8 cellular contexts compared by ENCODE assay signal in the genomic region with DNA sequence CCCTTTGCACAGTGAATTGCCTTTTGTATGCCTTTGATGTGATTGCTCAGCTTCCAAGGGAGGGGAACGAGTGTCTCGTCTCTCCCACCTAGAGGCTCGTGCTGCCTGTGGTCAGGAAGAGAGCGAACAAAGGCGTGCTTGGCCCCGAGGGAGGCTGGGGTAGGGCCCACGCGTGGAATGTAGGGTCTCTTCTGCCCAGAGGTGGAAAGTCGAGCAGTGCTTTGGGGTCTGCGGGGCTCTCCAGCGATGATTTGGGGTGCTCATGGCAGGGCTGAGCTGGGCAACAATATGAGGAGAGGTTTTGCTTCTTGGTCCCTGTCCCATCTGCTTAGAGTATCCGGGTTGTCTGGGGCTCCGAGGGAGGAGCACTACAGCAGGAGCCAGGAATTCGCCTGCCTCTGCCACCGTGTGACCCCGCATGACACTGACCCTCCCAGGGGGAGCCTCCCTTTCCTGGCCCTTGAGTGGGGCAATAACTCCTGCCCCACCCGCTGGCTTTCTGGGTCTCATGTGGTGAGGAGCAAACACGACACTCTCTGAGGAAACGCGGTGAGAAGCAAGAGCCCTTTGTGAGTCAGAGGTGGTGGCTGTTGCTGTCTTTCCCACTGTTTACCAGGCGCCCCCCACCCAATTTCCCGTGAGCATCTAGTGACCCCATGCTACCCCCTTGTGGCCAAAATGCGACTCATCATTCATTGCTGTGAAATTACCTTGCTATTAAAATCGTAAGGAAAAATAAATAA. TPM values are rescaled to one million over a fixed set of nuclear protein-coding genes. Genes with fewer than 3 reads are reported as not detected.
A peak's percentile ranks its signal among the peaks of the same experiment; 100 is the strongest.
DNase-seq lines count a peak whose midpoint lies in the region; ATAC-seq and TF ChIP-seq lines count a peak whose summit lies in the region.

No MANE protein-coding gene starts in this region.

- in situ Hi-C loops in astrocyte of the cerebellum (cut with HindIII; ENCODE audit: low sequenced_read_pairs) = no loop called here

- H3K4me2 ChIP-seq in smooth muscle cell = peak overlapping the region; percentile 73

- H3K4me3 Mint-ChIP-seq in CD4-positive, alpha-beta memory T cell = peak overlapping the region; percentile 50 to 91 (median 76)

- TF ChIP-seq CTCF in astrocyte of the cerebellum (IDR thresholded peaks at IDR 0.05; ENCODE audit: low read depth, low read length, missing control alignments) (peak; percentile 65), smooth muscle cell (IDR thresholded peaks at IDR 0.05; ENCODE audit: borderline replicate concordance, insufficient read depth, poor library complexity, severe bottlenecking) (peak; percentile 85)

- H3K4me1 Mint-ChIP-seq in CD4-positive, alpha-beta memory T cell = peaks cover 48 to 82% (median 65%) of the 10 kb centered on the region in 4 donors

- no peaks in the 10 kb centered on the region for H4K20me1 ChIP-seq in smooth muscle cell (ENCODE audit: low read depth)

- peak overlapping the region; percentile 95 to 99 (median 97) for H3K27ac Mint-ChIP-seq in CD4-positive, alpha-beta memory T cell

- H3K27ac ChIP-seq in CD4-positive, alpha-beta memory T cell (ENCODE audit: low read depth, low read length) = peak overlapping the region; percentile 83
- H3K27ac ChIP-seq in iPS-20b (ENCODE audit: low read length) = peak overlapping the region; percentile 67
- peak overlapping the region; percentile 99 for H3K27ac ChIP-seq in smooth muscle cell (ENCODE audit: low read depth)

- WGBS in smooth muscle cell (ENCODE audit: low lambda C conversion rate) = 15% methylated on average over 22 of the region's 24 CpGs

- peaks cover 40% of the 10 kb centered on the region for H3F3A ChIP-seq in smooth muscle cell (ENCODE audit: low read depth)

- H3K4me1 ChIP-seq in CD4-positive, alpha-beta memory T cell (ENCODE audit: insufficient read depth, low read length) = peaks cover 71% of the 10 kb centered on the region
- H3K4me1 ChIP-seq in iPS-20b (ENCODE audit: insufficient read depth, low read length) = peaks cover 11% of the 10 kb centered on the region; the same call in 1 of the 2 replicates
- peaks cover 37% of the 10 kb centered on the region for H3K4me1 ChIP-seq in smooth muscle cell (ENCODE audit: low read depth)

- CTCF ChIA-PET in CD4-positive, alpha-beta memory T cell (lab: Charles Lee; ENCODE audit: partially characterized antibody) = interaction anchor here (0.9 to 17.1 kb wide), 16 partner anchors 9 to 1086 kb away, joined by 3 to 346 read pairs (median 6); a partner anchor contains a TSS

- intact Hi-C loops in CD4-positive, alpha-beta memory T cell (cut with micrococcal nuclease) = loop anchor here (1.0 kb wide), 5 partner anchors 41 to 980 kb away; a partner anchor contains a TSS

- no peak for ATAC-seq in GM19455 (IDR thresholded peaks at IDR 0.05; ENCODE audit: unreplicated experiment)
- no peak for ATAC-seq in HG03521 (IDR thresholded peaks at IDR 0.05; ENCODE audit: unreplicated experiment)

- H3K36me3 Mint-ChIP-seq in CD4-positive, alpha-beta memory T cell = no peaks in the 10 kb centered on the region

- H3K9ac ChIP-seq in iPS-20b (ENCODE audit: low read depth, low read length) (peak overlapping the region; percentile 72; the same call in 1 of the 2 replicates), smooth muscle cell (ENCODE audit: low read depth) (peak overlapping the region; percentile 74)

- H3K79me2 ChIP-seq in smooth muscle cell (ENCODE audit: low read depth) = no peaks in the 10 kb centered on the region

- POLR2A ChIA-PET in CD4-positive, alpha-beta memory T cell (lab: Charles Lee; ENCODE audit: partially characterized antibody) = interaction anchor here (0.7 to 9.2 kb wide), 23 partner anchors 8 to 646 kb away, joined by 3 to 104 read pairs (median 3); a partner anchor contains a TSS

- no peaks in the 10 kb centered on the region for H3K36me3 ChIP-seq in CD4-positive, alpha-beta memory T cell (ENCODE audit: insufficient read depth, low read length)
- H3K36me3 ChIP-seq in iPS-20b (ENCODE audit: insufficient read depth, low read depth, low read length) (no peaks in the 10 kb centered on the region), smooth muscle cell (ENCODE audit: low read depth) (no peaks in the 10 kb centered on the region)

- no peaks in the 10 kb centered on the region for H3K9me3 ChIP-seq in CD4-positive, alpha-beta memory T cell (ENCODE audit: control insufficient read depth in 1 of 2, low read length in 2 of 2)
- H3K9me3 ChIP-seq in iPS-20b (ENCODE audit: insufficient read depth, low read depth, low read length) (no peaks in the 10 kb centered on the region), smooth muscle cell (replicated peaks; ENCODE audit: low read depth) (no peaks in the 10 kb centered on the region)

- H3K4me3 ChIP-seq in CD4-positive, alpha-beta memory T cell (ENCODE audit: low read length in 2 of 2) = peak overlapping the region; percentile 4 to 45
- H3K4me3 ChIP-seq in astrocyte of the cerebellum (ENCODE audit: low read depth, low read length) (no peak overlapping the region), iPS-20b (ENCODE audit: low read length) (peak overlapping the region; percentile 54), smooth muscle cell (no peak overlapping the region)

- no peaks in the 10 kb centered on the region for H3K9me3 Mint-ChIP-seq in CD4-positive, alpha-beta memory T cell

- no peaks in the 10 kb centered on the region for H3K27me3 Mint-ChIP-seq in CD4-positive, alpha-beta memory T cell

- H3K27me3 ChIP-seq in CD4-positive, alpha-beta memory T cell (ENCODE audit: insufficient read depth, low read length) = no peaks in the 10 kb centered on the region
- no peaks in the 10 kb centered on the region for H3K27me3 ChIP-seq in iPS-20b (ENCODE audit: insufficient read depth, low read length)
- no peaks in the 10 kb centered on the region for H3K27me3 ChIP-seq in smooth muscle cell (ENCODE audit: low read depth)

- peak overlapping the region; percentile 34 for H2AFZ ChIP-seq in smooth muscle cell (ENCODE audit: low read depth)

- peak; percentile 81 to 94 (median 84) for DNase-seq in CD4-positive, alpha-beta memory T cell
- DNase-seq in LHCN-M2 (ENCODE audit: low read depth) (peak; percentile 97), T-helper 2 cell (peak in 4 of 5 experiments; percentile 47 to 91 (median 76)), astrocyte of the cerebellum (ENCODE audit: low read depth) (peak; percentile 63), smooth muscle cell (lab: John Stamatoyannopoulos, UW; ENCODE audit: unreplicated experiment) (peak; percentile 27)

RNA-seq across cellular contexts. Expression of a gene that starts 29.6 kb away (rescaled TPM):
- total RNA-seq in CD4-positive, alpha-beta memory T cell = 100 to 1,000 TPM; 327 to 330 TPM
- 10 to 100 TPM; 62.7 to 69.7 TPM for polyA plus RNA-seq in CD4-positive, alpha-beta memory T cell
- total RNA-seq in LHCN-M2 (2014; rRNA removed) (82.8 and 103 TPM in 2 replicates), smooth muscle cell (599 and 780 TPM in 2 replicates)
- 14.7 TPM for polyA plus RNA-seq in LHCN-M2 (2012)
- polyA plus RNA-seq in smooth muscle cell = 173 and 184 TPM in 2 replicates

Comparison
In these comparisons a context has a peak if more than half of its experiments do, and no peak if none do; other contexts are left out.
1. DNase-seq: peak in every context shown above with its lines; median percentile 97 in LHCN-M2; 84 in CD4-positive, alpha-beta memory T cell; 76 in T-helper 2 cell; 63 in astrocyte of the cerebellum; 27 in smooth muscle cell.
2. H3K4me3 ChIP-seq: peak in CD4-positive, alpha-beta memory T cell (2 of 2) and iPS-20b (single experiment); none in astrocyte of the cerebellum (single experiment) and smooth muscle cell (single experiment).
3. Peak in every context shown above with its lines, with median percentiles within 50 percentile points of each other: H3K27ac ChIP-seq.